In genomic region chr1:117117697-117118096, GRCh38 we compare ENCODE assay signal across 36 cellular contexts.
"Had no signal": no experiment of that assay in that cellular context is flagged by ENCODE, and none has a peak within 500 bp of the region (broad histone marks: within the 10 kb centered on the region; RNA-seq: fewer than 3 reads in every experiment).

No MANE protein-coding gene starts in this region.

- H3K4me3 Mint-ChIP-seq: activated CD4-positive, alpha-beta memory T cell treated with anti-CD3 and anti-CD28 coated beads, Interleukin-2, amount 10 ng/mL, durations not matched to agents 7 days and 5 days; activated CD8-positive, alpha-beta memory T cell treated with anti-CD3 and anti-CD28 coated beads, Interleukin-2, amount 10 ng/mL, durations not matched to agents 7 days and 5 days; activated naive CD4-positive, alpha-beta T cell treated with anti-CD3 and anti-CD28 coated beads, Interleukin-2, amount 10 ng/mL, durations not matched to agents 7 days and 5 days; activated naive CD8-positive, alpha-beta T cell; activated naive CD8-positive, alpha-beta T cell treated with anti-CD3 and anti-CD28 coated beads, Interleukin-2, amount 50 U/mL, for 24 hours had no signal

- H3K27ac ChIP-seq: brain microvascular endothelial cell, Peyer's patch, WERI-Rb-1 had no signal

- H3K27me3 ChIP-seq: brain microvascular endothelial cell, Peyer's patch had no signal

- H3K9me3 ChIP-seq: Peyer's patch had no signal

- ATAC-seq: activated CD8-positive, alpha-beta memory T cell treated with anti-CD3 and anti-CD28 coated beads, Interleukin-2, amount 10 ng/mL, durations not matched to agents 7 days and 5 days; activated naive CD8-positive, alpha-beta T cell treated with anti-CD3 and anti-CD28 coated beads, Interleukin-2, amount 50 U/mL, for 24 hours; PC-3; SK-N-SH treated with all-trans-retinoic acid at 6 μM for 48 hours had no signal

- H3K36me3 Mint-ChIP-seq: activated CD8-positive, alpha-beta memory T cell treated with anti-CD3 and anti-CD28 coated beads, Interleukin-2, amount 10 ng/mL, durations not matched to agents 7 days and 5 days; activated naive CD4-positive, alpha-beta T cell treated with anti-CD3 and anti-CD28 coated beads, Interleukin-2, amount 10 ng/mL, durations not matched to agents 7 days and 5 days; activated naive CD8-positive, alpha-beta T cell had no signal

- H3K9me3 Mint-ChIP-seq: activated CD4-positive, alpha-beta memory T cell treated with anti-CD3 and anti-CD28 coated beads, Interleukin-2, amount 10 ng/mL, durations not matched to agents 7 days and 5 days; activated naive CD4-positive, alpha-beta T cell treated with anti-CD3 and anti-CD28 coated beads, Interleukin-2, amount 10 ng/mL, durations not matched to agents 7 days and 5 days; activated naive CD8-positive, alpha-beta T cell treated with anti-CD3 and anti-CD28 coated beads, Interleukin-2, amount 50 U/mL, for 24 hours had no signal

- H3K36me3 ChIP-seq: Peyer's patch had no signal

- H3K27ac Mint-ChIP-seq: activated CD4-positive, alpha-beta memory T cell treated with anti-CD3 and anti-CD28 coated beads, Interleukin-2, amount 10 ng/mL, durations not matched to agents 7 days and 5 days; activated CD8-positive, alpha-beta memory T cell treated with anti-CD3 and anti-CD28 coated beads, Interleukin-2, amount 10 ng/mL, durations not matched to agents 7 days and 5 days; activated naive CD8-positive, alpha-beta T cell; activated naive CD8-positive, alpha-beta T cell treated with anti-CD3 and anti-CD28 coated beads, Interleukin-2, amount 50 U/mL, for 24 hours had no signal

- DNase-seq: activated CD4-positive, alpha-beta memory T cell treated with anti-CD3 and anti-CD28 coated beads, Interleukin-2, amount 10 ng/mL, durations not matched to agents 7 days and 5 days; activated CD4-positive, alpha-beta T cell treated with anti-CD3 and anti-CD28 coated beads for 1 hour; activated CD4-positive, alpha-beta T cell treated with anti-CD3 and anti-CD28 coated beads for 48 hours; activated CD4-positive, CD25-positive, alpha-beta regulatory T cell; activated CD8-positive, alpha-beta memory T cell treated with anti-CD3 and anti-CD28 coated beads for 24 hours; activated CD8-positive, alpha-beta memory T cell treated with anti-CD3 and anti-CD28 coated beads, Interleukin-2, amount 10 ng/mL, durations not matched to agents 7 days and 5 days; activated CD8-positive, alpha-beta memory T cell treated with anti-CD3 and anti-CD28 coated beads, Interleukin-2, amount 50 U/mL, for 48 hours; activated effector memory CD4-positive, alpha-beta T cell treated with Interleukin-2 at 50 U/mL for 16 hours; activated naive CD4-positive, alpha-beta T cell treated with anti-CD3 and anti-CD28 coated beads, Interleukin-2, amount 10 ng/mL, durations not matched to agents 7 days and 5 days; activated naive CD8-positive, alpha-beta T cell treated with anti-CD3 and anti-CD28 coated beads, Interleukin-2, amount 50 U/mL, for 24 hours; activated T-cell treated with anti-CD3 and anti-CD28 coated beads, Interleukin-2, amount 50 U/mL, for 48 hours; anterior cingulate cortex; brain microvascular endothelial cell; Kasumi-1; KG1; MM.1S; MV-4-11; NCI-H1092; NCI-H1436 treated with DMSO at 0.1 percent for 48 hours; NCI-H1694 treated with DMSO at 0.1 percent for 48 hours; NCI-H2029; NCI-H2171; NCI-H510A; NCI-H526; NCI-H748 treated with DMSO at 0.1 percent for 48 hours; NK-92 treated with Interleukin-12 subunit alpha and Interleukin-12 subunit beta, amount 100 ng/mL, for 24 hours; PC-3; Peyer's patch; RPMI8226; SIG-M5; SW 1271; T-helper 1 cell; T1000; WERI-Rb-1 had no signal

- H3K4me3 ChIP-seq: Peyer's patch had no signal
